ENCODE assay signal across 24 cellular contexts in genomic region chr5:39373797-39374196, GRCh38. TPM values are rescaled to one million over a fixed set of nuclear protein-coding genes. Genes with fewer than 3 reads are reported as not detected.
"Had no signal": no experiment of that assay in that cellular context is flagged by ENCODE, and none has a peak within 500 bp of the region (broad histone marks: within the 10 kb centered on the region; RNA-seq: fewer than 3 reads in every experiment).

No MANE protein-coding gene starts in this region.

- H3K4me3 ChIP-seq: cardiac muscle cell, psoas muscle, SK-N-MC, stomach, testis, upper lobe of left lung had no signal

- H3K4me3 Mint-ChIP-seq: activated CD4-positive, alpha-beta memory T cell treated with anti-CD3 and anti-CD28 coated beads, Interleukin-2, amount 10 ng/mL, durations not matched to agents 7 days and 5 days; activated naive CD8-positive, alpha-beta T cell treated with anti-CD3 and anti-CD28 coated beads for 36 hours; activated T-helper 17 cell treated with anti-CD3 and anti-CD28 coated beads, Interleukin-2, amount 50 U/mL, for 72 hours; stimulated activated effector memory CD8-positive, alpha-beta T cell treated with anti-CD3 and anti-CD28 coated beads, Interleukin-12 subunit alpha, Interleukin-12 subunit beta, amount 100 ng/mL, for 72 hours; WTC11 had no signal

- H3K4me1 ChIP-seq: psoas muscle, testis, upper lobe of left lung had no signal

- H3K9me3 ChIP-seq: psoas muscle, stomach, testis, upper lobe of left lung had no signal

- DNase-seq: activated CD4-positive, alpha-beta memory T cell treated with anti-CD3 and anti-CD28 coated beads, Interleukin-2, amount 10 ng/mL, durations not matched to agents 7 days and 5 days; activated CD4-positive, alpha-beta T cell treated with anti-CD3 and anti-CD28 coated beads for 4 hours; activated naive CD4-positive, alpha-beta T cell; activated naive CD8-positive, alpha-beta T cell treated with anti-CD3 and anti-CD28 coated beads for 36 hours; activated T-cell treated with anti-CD3 and anti-CD28 coated beads, Interleukin-2, amount 50 U/mL, for 1 hour; amniotic stem cell; foreskin fibroblast; hypothalamus; islet precursor cell; midbrain; psoas muscle; stimulated activated CD4-positive, alpha-beta T cell treated with anti-CD3 and anti-CD28 coated beads, Interleukin-4, amount 100 ng/mL, for 24 hours; stomach; testis; upper lobe of left lung had no signal

- H3K36me3 ChIP-seq: cardiac muscle cell had no signal

- ATAC-seq: activated T-helper 17 cell treated with anti-CD3 and anti-CD28 coated beads, Interleukin-2, amount 50 U/mL, for 72 hours; psoas muscle; sciatic nerve; stimulated activated effector memory CD8-positive, alpha-beta T cell treated with anti-CD3 and anti-CD28 coated beads, Interleukin-12 subunit alpha, Interleukin-12 subunit beta, amount 100 ng/mL, for 72 hours; WTC11 had no signal

- H3K4me1 Mint-ChIP-seq: activated CD4-positive, alpha-beta memory T cell treated with anti-CD3 and anti-CD28 coated beads, Interleukin-2, amount 10 ng/mL, durations not matched to agents 7 days and 5 days had no signal

- H3K27ac Mint-ChIP-seq: activated CD4-positive, alpha-beta memory T cell treated with anti-CD3 and anti-CD28 coated beads, Interleukin-2, amount 10 ng/mL, durations not matched to agents 7 days and 5 days; activated naive CD8-positive, alpha-beta T cell treated with anti-CD3 and anti-CD28 coated beads for 36 hours; activated T-helper 17 cell treated with anti-CD3 and anti-CD28 coated beads, Interleukin-2, amount 50 U/mL, for 72 hours; stimulated activated effector memory CD8-positive, alpha-beta T cell treated with anti-CD3 and anti-CD28 coated beads, Interleukin-12 subunit alpha, Interleukin-12 subunit beta, amount 100 ng/mL, for 72 hours; WTC11 had no signal

- H3K27me3 ChIP-seq: cardiac muscle cell, stomach, testis, upper lobe of left lung had no signal

- H3K36me3 Mint-ChIP-seq: activated naive CD8-positive, alpha-beta T cell treated with anti-CD3 and anti-CD28 coated beads for 36 hours; stimulated activated effector memory CD8-positive, alpha-beta T cell treated with anti-CD3 and anti-CD28 coated beads, Interleukin-12 subunit alpha, Interleukin-12 subunit beta, amount 100 ng/mL, for 72 hours; WTC11 had no signal

- FAIRE-seq: TTC549 had no signal

- H3K9me3 Mint-ChIP-seq: activated CD4-positive, alpha-beta memory T cell treated with anti-CD3 and anti-CD28 coated beads, Interleukin-2, amount 10 ng/mL, durations not matched to agents 7 days and 5 days; activated naive CD8-positive, alpha-beta T cell treated with anti-CD3 and anti-CD28 coated beads for 36 hours; activated T-helper 17 cell treated with anti-CD3 and anti-CD28 coated beads, Interleukin-2, amount 50 U/mL, for 72 hours; stimulated activated effector memory CD8-positive, alpha-beta T cell treated with anti-CD3 and anti-CD28 coated beads, Interleukin-12 subunit alpha, Interleukin-12 subunit beta, amount 100 ng/mL, for 72 hours; WTC11 had no signal

- H3K27ac ChIP-seq: cardiac muscle cell, psoas muscle, SK-N-MC, testis had no signal

RNA-seq across cellular contexts. Expression of gene C9, which starts 9.5 kb away (rescaled TPM):
- total RNA-seq: activated CD4-positive, alpha-beta memory T cell treated with anti-CD3 and anti-CD28 coated beads, Interleukin-2, amount 10 ng/mL, durations not matched to agents 7 days and 5 days; activated naive CD8-positive, alpha-beta T cell treated with anti-CD3 and anti-CD28 coated beads for 36 hours; activated T-helper 17 cell treated with anti-CD3 and anti-CD28 coated beads, Interleukin-2, amount 50 U/mL, for 72 hours; cardiac muscle cell; osteocyte; sciatic nerve; stomach; T-helper 2 cell treated with Interferon-gamma antibody and Interleukin-4, amounts not matched to agents 100 ng/mL and 5 ng/mL, for 36 hours had no signal
- polyA plus RNA-seq: cardiac muscle cell, psoas muscle, stomach had no signal

RNA-seq across cellular contexts. Expression of gene DAB2, which starts 51.0 kb away (rescaled TPM):
- total RNA-seq: activated CD4-positive, alpha-beta memory T cell treated with anti-CD3 and anti-CD28 coated beads, Interleukin-2, amount 10 ng/mL, durations not matched to agents 7 days and 5 days; T-helper 2 cell treated with Interferon-gamma antibody and Interleukin-4, amounts not matched to agents 100 ng/mL and 5 ng/mL, for 36 hours had no signal
